ENCODE assay signal across 20 cellular contexts in the genomic region with DNA sequence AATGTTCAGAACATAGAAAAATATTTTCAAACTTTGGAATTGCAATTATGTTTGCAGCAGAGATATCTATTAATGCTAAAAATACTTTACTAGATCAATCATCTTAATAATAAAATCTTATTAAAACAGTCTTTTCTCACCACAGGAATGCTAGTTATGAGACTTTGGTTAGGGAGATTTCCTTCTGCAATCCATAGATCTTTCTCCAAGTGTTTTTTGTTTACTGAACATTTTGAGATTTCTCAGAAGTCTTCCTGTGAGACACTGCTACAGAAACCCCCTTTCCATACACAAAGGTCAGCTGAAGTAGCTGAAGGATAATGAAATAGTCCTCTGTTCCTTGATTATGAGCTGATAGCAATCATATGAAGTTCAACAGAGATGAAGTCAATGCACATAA. TPM values are rescaled to one million over a fixed set of nuclear protein-coding genes. Genes with fewer than 3 reads are reported as not detected.
DNase-seq lines count a peak whose midpoint lies in the region; FAIRE-seq and TF ChIP-seq lines count a peak whose summit lies in the region.
"Had no signal": no experiment of that assay in that cellular context is flagged by ENCODE, and none has a peak within 500 bp of the region (broad histone marks: within the 10 kb centered on the region; RNA-seq: fewer than 3 reads in every experiment).

No MANE protein-coding gene starts in this region.

- intact Hi-C loops in ascending aorta (cut with DNase I) = no loop called here
- intact Hi-C loops in adrenal gland (cut with DNase I) = no loop called here

- DNase-seq in A172 (ENCODE audit: low spot score) (peak; percentile 54), HCEC 1CT (peak; percentile 55), ascending aorta (ENCODE audit: low spot score in 2 of 2) (no peak), fibroblast of the aortic adventitia (ENCODE audit: low read depth) (peak; percentile 42), adrenal gland (no peak), HK-2 (ENCODE audit: unreplicated experiment) (no peak), RCC 7860 (ENCODE audit: low spot score) (no peak), NCI-H2081 treated with DMSO at 0.1 percent for 48 hours (lab: John Stamatoyannopoulos, UW) (no peak)
- DNase-seq: 8988T; activated CD8-positive, alpha-beta memory T cell treated with anti-CD3 and anti-CD28 coated beads, Interleukin-2, amount 50 U/mL, for 48 hours; activated gamma-delta T cell; amygdala; left cardiac atrium; NCI-H2029; NCI-H446; NK-92 treated with Interleukin-12 subunit alpha and Interleukin-12 subunit beta, amount 100 ng/mL, for 24 hours; spleen; uterus had no signal

- no peak for TF ChIP-seq POLR2A in adrenal gland (IDR thresholded peaks at IDR 0.05)

- H3K4me3 ChIP-seq in ascending aorta = no peak overlapping the region
- H3K4me3 ChIP-seq in fibroblast of the aortic adventitia (ENCODE audit: low read depth, low read length) = no peak overlapping the region
- no peak overlapping the region for H3K4me3 ChIP-seq in adrenal gland
- H3K4me3 ChIP-seq: coronary artery, spleen, uterus had no signal

- H3K36me3 ChIP-seq in ascending aorta (no peaks in the 10 kb centered on the region), adrenal gland (replicated peaks in 1 of 2) (no peaks in the 10 kb centered on the region)
- H3K36me3 ChIP-seq: spleen, uterus had no signal

- H3K27ac ChIP-seq in ascending aorta = peak overlapping the region; percentile 7 to 18
- H3K27ac ChIP-seq in adrenal gland = peak overlapping the region in 1 of 5 donors; percentile 22
- H3K27ac ChIP-seq: coronary artery, uterus had no signal

- TF ChIP-seq CTCF in ascending aorta (IDR thresholded peaks at IDR 0.05) (no peak), fibroblast of the aortic adventitia (IDR thresholded peaks at IDR 0.05; ENCODE audit: insufficient read depth, low read length) (no peak), adrenal gland (IDR thresholded peaks at IDR 0.05) (no peak)

- H3K4me1 ChIP-seq in ascending aorta (peaks cover 5 to 9% of the 10 kb centered on the region in 2 donors), adrenal gland (replicated peaks in 1 of 2) (peaks cover 0 to 3% of the 10 kb centered on the region in 2 donors)
- H3K4me1 ChIP-seq: uterus had no signal

- FAIRE-seq in RCC 7860 (lab: Jason Lieb, UNC) = no peak
- FAIRE-seq: frontal cortex had no signal

- H3K9me3 ChIP-seq in ascending aorta (no peaks in the 10 kb centered on the region), adrenal gland (replicated peaks in 1 of 3) (no peaks in the 10 kb centered on the region)
- H3K9me3 ChIP-seq: spleen, uterus had no signal

- H3K27me3 ChIP-seq in ascending aorta = no peaks in the 10 kb centered on the region
- no peaks in the 10 kb centered on the region for H3K27me3 ChIP-seq in adrenal gland
- H3K27me3 ChIP-seq: uterus had no signal

RNA-seq across cellular contexts. Expression of gene RAPH1, which starts 59.4 kb away (rescaled TPM):
- 11.2 and 15.5 TPM in 2 replicates for total RNA-seq in A172 (2014; rRNA removed; shearing (Covaris generic))
- total RNA-seq in ascending aorta (49.8 TPM), fibroblast of the aortic adventitia (ENCODE audit: low replicate concordance) (16.5 and 18.8 TPM in 2 replicates), adrenal gland (10 to 100 TPM; 24.6 to 72.5 (median 34.7) TPM)
- polyA plus RNA-seq in adrenal gland = 10 to 100 TPM in 1 of 3 donors, 1 to 10 TPM in 2; 4.2 to 11.9 (median 6.3) TPM

Comparison
In these comparisons a context has a peak if more than half of its experiments do, and no peak if none do; other contexts are left out.
1. DNase-seq: peak in A172 (single experiment), HCEC 1CT (single experiment) and fibroblast of the aortic adventitia (single experiment); none in ascending aorta (0 of 2), adrenal gland (0 of 7), HK-2 (single experiment), RCC 7860 (single experiment) and NCI-H2081 treated with DMSO at 0.1 percent for 48 hours (single experiment).